12 cellular contexts compared by ENCODE assay signal in the genomic region with DNA sequence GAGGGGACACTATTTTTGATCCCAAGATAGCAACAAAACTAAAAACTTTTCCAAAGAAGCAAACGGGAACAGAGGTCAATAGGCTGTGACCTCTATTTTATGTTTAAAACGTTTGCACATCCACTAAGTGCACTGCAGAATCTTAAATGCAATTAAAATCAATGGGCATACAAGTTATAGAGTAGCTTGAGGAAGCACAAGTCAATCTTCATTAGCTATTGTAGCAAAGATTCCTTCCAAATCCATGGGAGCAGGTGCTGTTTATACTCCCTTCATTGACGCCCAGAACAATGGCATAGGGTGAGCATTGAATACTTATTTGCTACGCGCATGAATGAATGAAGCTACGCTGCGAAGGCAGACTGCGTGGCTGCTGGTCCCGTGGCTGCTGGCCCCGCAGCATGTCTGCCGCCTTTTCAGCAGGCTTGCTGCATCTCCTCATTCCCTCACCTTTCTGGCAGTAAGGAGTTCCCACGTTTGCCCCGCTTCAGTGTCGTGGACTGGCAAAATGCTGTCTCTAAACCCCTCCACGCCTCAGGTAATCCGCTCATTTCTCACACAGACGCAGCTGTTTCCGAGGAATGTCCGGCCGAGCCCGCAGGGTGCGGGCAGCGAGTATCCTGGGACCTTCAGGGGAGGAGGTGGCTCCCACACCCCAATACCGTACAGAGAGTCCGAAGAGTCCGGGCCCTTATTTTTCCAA. TPM values are rescaled to one million over a fixed set of nuclear protein-coding genes. Genes with fewer than 3 reads are reported as not detected.
A peak's percentile ranks its signal among the peaks of the same experiment; 100 is the strongest.
DNase-seq lines count a peak whose midpoint lies in the region; ATAC-seq, FAIRE-seq and TF ChIP-seq lines count a peak whose summit lies in the region.
"Had no signal": no experiment of that assay in that cellular context is flagged by ENCODE, and none has a peak within 500 bp of the region (broad histone marks: within the 10 kb centered on the region; RNA-seq: fewer than 3 reads in every experiment).

No MANE protein-coding gene starts in this region.

- H3K4me3 ChIP-seq in lower lobe of right lung, result peak overlapping the region; percentile 29
- H3K4me3 ChIP-seq in upper lobe of left lung, result peak overlapping the region in 3 of 4 donors; percentile 24 to 38 (median 33)

- no peak for TF ChIP-seq EP300 in upper lobe of left lung (IDR thresholded peaks at IDR 0.05)

- intact Hi-C loops in lower lobe of right lung (cut with DNase I), result no loop called here
- intact Hi-C loops in activated T-helper 1 cell treated with anti-CD3 and anti-CD28 coated beads, Interleukin-12 subunit alpha, Interleukin-12 subunit beta, Interleukin-2, Interleukin-4 antibody, amounts not matched to agents 30 ng/mL and 10 ng/mL and 1 ng/mL, durations not matched to agents 14 hours and 24 hours and 36 hours (cut with micrococcal nuclease), result no loop called here

- peaks cover 22% of the 10 kb centered on the region for H3K27me3 ChIP-seq in lower lobe of right lung (ENCODE audit: low read depth)
- peaks cover 0 to 14% (median 6%) of the 10 kb centered on the region in 4 donors for H3K27me3 ChIP-seq in upper lobe of left lung

- no peaks in the 10 kb centered on the region for H3K9me3 ChIP-seq in lower lobe of right lung
- no peaks in the 10 kb centered on the region for H3K9me3 ChIP-seq in upper lobe of left lung

- 15 to 16% methylated on average over 20 to 25 of the region's 26 CpGs for WGBS in upper lobe of left lung, 2 donors

- H3K36me3 ChIP-seq in lower lobe of right lung (no peaks in the 10 kb centered on the region), upper lobe of left lung (no peaks in the 10 kb centered on the region)

- H3K4me1 Mint-ChIP-seq in brain, result peaks cover 45% of the 10 kb centered on the region
- H3K4me1 Mint-ChIP-seq in activated T-helper 1 cell treated with anti-CD3 and anti-CD28 coated beads, Interleukin-12 subunit alpha, Interleukin-12 subunit beta, Interleukin-2, Interleukin-4 antibody, amounts not matched to agents 30 ng/mL and 10 ng/mL and 1 ng/mL, durations not matched to agents 14 hours and 24 hours and 36 hours (ENCODE audit: low read depth), result peaks cover 5% of the 10 kb centered on the region

- peak overlapping the region; percentile 93 to 99 (median 99) for H3K4me3 Mint-ChIP-seq in brain
- H3K4me3 Mint-ChIP-seq in activated T-helper 1 cell treated with anti-CD3 and anti-CD28 coated beads, Interleukin-12 subunit alpha, Interleukin-12 subunit beta, Interleukin-2, Interleukin-4 antibody, amounts not matched to agents 30 ng/mL and 10 ng/mL and 1 ng/mL, durations not matched to agents 14 hours and 24 hours and 36 hours, result no peak overlapping the region

- peaks cover 13% of the 10 kb centered on the region for H3K36me3 Mint-ChIP-seq in brain
- H3K36me3 Mint-ChIP-seq in activated T-helper 1 cell treated with anti-CD3 and anti-CD28 coated beads, Interleukin-12 subunit alpha, Interleukin-12 subunit beta, Interleukin-2, Interleukin-4 antibody, amounts not matched to agents 30 ng/mL and 10 ng/mL and 1 ng/mL, durations not matched to agents 14 hours and 24 hours and 36 hours (ENCODE audit: low read depth), result no peaks in the 10 kb centered on the region

- H3K27me3 Mint-ChIP-seq in brain, result peaks cover 16% of the 10 kb centered on the region
- peaks cover 13% of the 10 kb centered on the region for H3K27me3 Mint-ChIP-seq in activated T-helper 1 cell treated with anti-CD3 and anti-CD28 coated beads, Interleukin-12 subunit alpha, Interleukin-12 subunit beta, Interleukin-2, Interleukin-4 antibody, amounts not matched to agents 30 ng/mL and 10 ng/mL and 1 ng/mL, durations not matched to agents 14 hours and 24 hours and 36 hours (ENCODE audit: insufficient read depth)

- no peak for TF ChIP-seq POLR2A in upper lobe of left lung (IDR thresholded peaks at IDR 0.05)

- TF ChIP-seq CTCF in brain (conservative IDR thresholded peaks at IDR 0.05) (no peak), lower lobe of right lung (IDR thresholded peaks at IDR 0.05) (no peak), upper lobe of left lung (IDR thresholded peaks at IDR 0.05) (no peak)

- H3K9me3 Mint-ChIP-seq in brain, result peaks cover 5 to 12% (median 7%) of the 10 kb centered on the region in 5 experiments
- H3K9me3 Mint-ChIP-seq in activated T-helper 1 cell treated with anti-CD3 and anti-CD28 coated beads, Interleukin-12 subunit alpha, Interleukin-12 subunit beta, Interleukin-2, Interleukin-4 antibody, amounts not matched to agents 30 ng/mL and 10 ng/mL and 1 ng/mL, durations not matched to agents 14 hours and 24 hours and 36 hours, result no peaks in the 10 kb centered on the region

- ATAC-seq in lower lobe of right lung, result no peak
- ATAC-seq in upper lobe of left lung (ENCODE audit: low FRiP score in 2 of 2), result peak in 1 of 2 donors; percentile 40
- ATAC-seq in HG03095 (IDR thresholded peaks at IDR 0.05; ENCODE audit: unreplicated experiment), result no peak

- peak overlapping the region; percentile 98 to 99 (median 99) for H3K27ac Mint-ChIP-seq in brain
- no peak overlapping the region for H3K27ac Mint-ChIP-seq in activated T-helper 1 cell treated with anti-CD3 and anti-CD28 coated beads, Interleukin-12 subunit alpha, Interleukin-12 subunit beta, Interleukin-2, Interleukin-4 antibody, amounts not matched to agents 30 ng/mL and 10 ng/mL and 1 ng/mL, durations not matched to agents 14 hours and 24 hours and 36 hours

- H3K4me1 ChIP-seq in lower lobe of right lung, result peaks cover 6% of the 10 kb centered on the region
- H3K4me1 ChIP-seq in upper lobe of left lung, result peaks cover 4 to 14% (median 11%) of the 10 kb centered on the region in 4 donors

- FAIRE-seq in GM19239 (lab: Jason Lieb, UNC), result no peak

- DNase-seq in activated CD4-positive, alpha-beta T cell treated with anti-CD3 and anti-CD28 coated beads for 48 hours, result peak; percentile 1
- no peak for DNase-seq in activated CD4-positive, alpha-beta T cell treated with anti-CD3 and anti-CD28 coated beads, Interleukin-2, amount 50 U/mL, for 1 hour
- peak; percentile 20 for DNase-seq in lower lobe of right lung
- no peak for DNase-seq in upper lobe of left lung
- no peak for DNase-seq in GM19239 (ENCODE audit: insufficient read length, low spot score)
- DNase-seq in activated T-helper 1 cell treated with anti-CD3 and anti-CD28 coated beads, Interleukin-12 subunit alpha, Interleukin-12 subunit beta, Interleukin-2, Interleukin-4 antibody, amounts not matched to agents 30 ng/mL and 10 ng/mL and 1 ng/mL, durations not matched to agents 14 hours and 24 hours and 36 hours (ENCODE audit: low spot score), result no peak
- DNase-seq: SIG-M5; stimulated activated CD4-positive, alpha-beta T cell treated with anti-CD3 and anti-CD28 coated beads, Interleukin-4, amount 100 ng/mL, for 24 hours had no signal

- H3K27ac ChIP-seq in lower lobe of right lung (no peak overlapping the region), upper lobe of left lung (no peak overlapping the region)
- H3K27ac ChIP-seq: C4-2B had no signal

RNA-seq across cellular contexts. Expression of a gene that starts 0.8 kb away (rescaled TPM):
- polyA plus RNA-seq in brain (ENCODE audit: insufficient read depth, low read depth, low replicate concordance), result 67.6 TPM
- not detected for total RNA-seq in lower lobe of right lung
- under 1 TPM in 2 of 6 donors, not detected in 4; 0.06 to 0.30 TPM for total RNA-seq in upper lobe of left lung
- not detected in 2 replicates for total RNA-seq in activated T-helper 1 cell treated with anti-CD3 and anti-CD28 coated beads, Interleukin-12 subunit alpha, Interleukin-12 subunit beta, Interleukin-2, Interleukin-4 antibody, amounts not matched to agents 30 ng/mL and 10 ng/mL and 1 ng/mL, durations not matched to agents 14 hours and 24 hours and 36 hours
- total RNA-seq: dermis microvascular lymphatic vessel endothelial cell had no signal

Comparison
In these comparisons a context has a peak if more than half of its experiments do, and no peak if none do; other contexts are left out.
1. DNase-seq: peak in activated CD4-positive, alpha-beta T cell treated with anti-CD3 and anti-CD28 coated beads for 48 hours (single experiment) and lower lobe of right lung (single experiment); none in activated CD4-positive, alpha-beta T cell treated with anti-CD3 and anti-CD28 coated beads, Interleukin-2, amount 50 U/mL, for 1 hour (single experiment), upper lobe of left lung (0 of 2), GM19239 (single experiment) and activated T-helper 1 cell treated with anti-CD3 and anti-CD28 coated beads, Interleukin-12 subunit alpha, Interleukin-12 subunit beta, Interleukin-2, Interleukin-4 antibody, amounts not matched to agents 30 ng/mL and 10 ng/mL and 1 ng/mL, durations not matched to agents 14 hours and 24 hours and 36 hours (single experiment).